Comparison of ENCODE assay signal across 21 cellular contexts in the genomic region with DNA sequence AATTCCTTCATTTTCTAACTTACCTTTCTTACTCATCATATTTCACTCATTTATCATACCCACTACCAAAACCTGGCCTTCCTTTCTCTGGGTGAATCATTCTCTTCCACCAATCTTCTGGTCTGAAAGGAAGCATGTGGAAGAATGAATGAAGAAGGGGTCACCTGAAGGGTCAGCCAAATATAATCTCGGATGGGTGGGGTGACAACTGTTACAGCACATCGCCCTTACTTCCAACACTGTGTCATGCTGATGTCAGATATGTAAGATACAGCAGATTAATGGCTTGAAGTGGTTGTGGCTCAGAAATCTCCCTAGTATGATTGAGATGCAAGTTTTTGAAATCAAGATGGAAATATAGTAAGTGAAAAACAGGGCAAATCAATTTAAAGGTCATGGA.
"Had no signal": no experiment of that assay in that cellular context is flagged by ENCODE, and none has a peak within 500 bp of the region (broad histone marks: within the 10 kb centered on the region; RNA-seq: fewer than 3 reads in every experiment).

No MANE protein-coding gene starts in this region.

- H3K36me3 ChIP-seq: tibial nerve had no signal

- H3K27ac ChIP-seq: tibial nerve had no signal

- H3K27me3 ChIP-seq: tibial nerve had no signal

- H3K4me1 ChIP-seq: tibial nerve had no signal

- H3K9me3 ChIP-seq: tibial nerve had no signal

- DNase-seq: activated CD4-positive, alpha-beta memory T cell treated with anti-CD3 and anti-CD28 coated beads, Interleukin-2, amount 10 ng/mL, durations not matched to agents 7 days and 5 days; activated naive CD4-positive, alpha-beta T cell treated with Interleukin-2 at 50 U/mL for 16 hours; activated naive CD8-positive, alpha-beta T cell treated with anti-CD3 and anti-CD28 coated beads, Interleukin-2, amount 10 ng/mL, durations not matched to agents 7 days and 5 days; activated T-cell treated with anti-CD3 and anti-CD28 coated beads, Interleukin-2, amount 50 U/mL, for 1 hour; amygdala; cerebellar nuclear complex; cortex of kidney; erythroblast; glutamatergic neuron; hippocampal formation; nephron progenitor cell; nucleus accumbens; stimulated activated CD4-positive, alpha-beta T cell treated with anti-CD3 and anti-CD28 coated beads, Interleukin-2, amount 100 ng/mL, for 24 hours; stimulated activated naive CD8-positive, alpha-beta T cell treated with anti-CD3 and anti-CD28 coated beads, Interleukin-15, Interleukin-2, amounts not matched to agents 100 U/mL and 50 U/mL, for 24 hours had no signal

- H3K4me3 ChIP-seq: tibial nerve had no signal

- FAIRE-seq: endometrium, islet of Langerhans, TTC549, urothelium cell line had no signal

- ATAC-seq: activated T-helper 17 cell treated with anti-CD3 and anti-CD28 coated beads, Interleukin-2, amount 50 U/mL, for 72 hours; left lobe of liver; stimulated activated naive CD8-positive, alpha-beta T cell treated with anti-CD3 and anti-CD28 coated beads, Interleukin-15, Interleukin-2, amounts not matched to agents 100 U/mL and 50 U/mL, for 24 hours had no signal
